In genomic region chr16:30053376-30054015, GRCh38 we compare ENCODE assay signal across 7 cellular contexts. TPM values are rescaled to one million over a fixed set of nuclear protein-coding genes. Genes with fewer than 3 reads are reported as not detected.
DNase-seq lines count a peak whose midpoint lies in the region; ATAC-seq and TF ChIP-seq lines count a peak whose summit lies in the region.

No MANE protein-coding gene starts in this region.

- no TSS peak for BruUV-seq in MCF 10A (replicated peaks; lab: Mats Ljungman, UMichigan)

- H3K4me3 ChIP-seq in LNCaP clone FGC (ENCODE audit: low read depth, low read length) (peak overlapping the region; percentile 60), lower leg skin (ENCODE audit: low read depth, poor library complexity, severe bottlenecking) (peak overlapping the region; percentile 50)

- peak overlapping the region; percentile 77 for H3K4me3 Mint-ChIP-seq in MCF 10A (ENCODE audit: unreplicated experiment)
- H3K4me3 Mint-ChIP-seq in type B pancreatic cell = peak overlapping the region; percentile 92

- peaks cover 28% of the 10 kb centered on the region for H3K4me1 Mint-ChIP-seq in MCF 10A (ENCODE audit: insufficient read depth, unreplicated experiment)
- H3K4me1 Mint-ChIP-seq in type B pancreatic cell (ENCODE audit: unreplicated experiment) = peaks cover 22% of the 10 kb centered on the region

- 2 to 8% methylated on average over 19 of the region's 19 CpGs for WGBS in lower leg skin, 2 donors

- ATAC-seq in GM18511 (IDR thresholded peaks at IDR 0.05; ENCODE audit: unreplicated experiment) = peak; percentile 13

- no peak for TF ChIP-seq POLR2A in lower leg skin (IDR thresholded peaks at IDR 0.05)

- H3K27ac Mint-ChIP-seq in MCF 10A (ENCODE audit: low read depth, unreplicated experiment) = peak overlapping the region; percentile 50
- H3K27ac Mint-ChIP-seq in type B pancreatic cell = peak overlapping the region; percentile 75

- H3K36me3 Mint-ChIP-seq in MCF 10A (ENCODE audit: insufficient read depth, unreplicated experiment) (no peaks in the 10 kb centered on the region), type B pancreatic cell (no peaks in the 10 kb centered on the region)

- no peak for DNase-seq in LNCaP clone FGC (ENCODE audit: low read depth)
- DNase-seq in MCF 10A (ENCODE audit: unreplicated experiment) = peak; percentile 24
- no peak for DNase-seq in lower leg skin (ENCODE audit: low spot score in 2 of 2)
- DNase-seq in type B pancreatic cell (ENCODE audit: extremely low spot score, unreplicated experiment) = no peak
- no peak for DNase-seq in cerebellar nuclear complex (lab: John Stamatoyannopoulos, UW)
- DNase-seq in retina = no peak

- TF ChIP-seq CTCF in LNCaP clone FGC (IDR thresholded peaks at IDR 0.05; ENCODE audit: control insufficient read depth, extremely low read depth, insufficient read depth) (no peak), MCF 10A (IDR thresholded peaks at IDR 0.05; ENCODE audit: unreplicated experiment) (no peak), lower leg skin (IDR thresholded peaks at IDR 0.05) (no peak), type B pancreatic cell (conservative IDR thresholded peaks at IDR 0.05) (no peak)

- intact Hi-C loops in MCF 10A (cut with micrococcal nuclease) (loop anchor here (1.0 kb wide), 1 partner anchor 12 kb away; the partner anchor contains the start of gene ALDOA), lower leg skin (cut with DNase I; ENCODE audit: low total_unique reads) (no loop called here)

- H3K27me3 Mint-ChIP-seq in MCF 10A (ENCODE audit: insufficient read depth, unreplicated experiment) = no peaks in the 10 kb centered on the region
- H3K27me3 Mint-ChIP-seq in type B pancreatic cell = no peaks in the 10 kb centered on the region

- no peaks in the 10 kb centered on the region for H3K9me3 Mint-ChIP-seq in MCF 10A (ENCODE audit: unreplicated experiment)
- H3K9me3 Mint-ChIP-seq in type B pancreatic cell = no peaks in the 10 kb centered on the region

- CTCF ChIA-PET in MCF 10A (lab: Yijun Ruan, JAX) = interaction anchor here (0.6 to 1.2 kb wide), 8 partner anchors 12 to 394 kb away, joined by 3 to 7 read pairs (median 3); no protein-coding TSS in a partner anchor

- POLR2A ChIA-PET in MCF 10A (lab: Yijun Ruan, JAX) = interaction anchor here (0.7 to 6.5 kb wide), 5 partner anchors 11 to 130 kb away, joined by 3 to 173 read pairs (median 4); partner anchors contain the start of genes ALDOA and CORO1A

RNA-seq across cellular contexts. Expression of gene ALDOA, which starts 12.1 kb away (rescaled TPM):
- total RNA-seq in MCF 10A (2022) (1,141 and 1,165 TPM in 2 replicates), lower leg skin (100 to 1,000 TPM; 836 to 988 (median 910) TPM), type B pancreatic cell (ENCODE audit: low replicate concordance) (620 and 1,017 TPM in 2 replicates)

RNA-seq across cellular contexts. Expression of gene PPP4C, which starts 22.3 kb away (rescaled TPM):
- total RNA-seq in MCF 10A (2022) = 93.2 and 99.7 TPM in 2 replicates
- 10 to 100 TPM; 53.3 to 75.4 (median 67.4) TPM for total RNA-seq in lower leg skin
- total RNA-seq in type B pancreatic cell (ENCODE audit: low replicate concordance) = 128 and 155 TPM in 2 replicates

RNA-seq across cellular contexts. Expression of gene TLCD3B, which starts 22.4 kb away (rescaled TPM):
- total RNA-seq in MCF 10A (2022) (0.21 and 0.27 TPM in 2 replicates), lower leg skin (not detected), type B pancreatic cell (ENCODE audit: low replicate concordance) (0.31 and 2.1 TPM in 2 replicates)

RNA-seq across cellular contexts. Expression of gene C16orf92, which starts 30.5 kb away (rescaled TPM):
- total RNA-seq in MCF 10A (2022) = not detected in 2 replicates
- not detected for total RNA-seq in lower leg skin
- not detected in 2 replicates for total RNA-seq in type B pancreatic cell (ENCODE audit: low replicate concordance)

RNA-seq across cellular contexts. Expression of gene TBX6, which starts 38.2 kb away (rescaled TPM):
- total RNA-seq in MCF 10A (2022) = 0.16 and 0.47 TPM in 2 replicates
- 1 to 10 TPM; 2.6 to 7.2 (median 3.8) TPM for total RNA-seq in lower leg skin
- total RNA-seq in type B pancreatic cell (ENCODE audit: low replicate concordance) = 1.6 TPM in 2 replicates
